12 cellular contexts compared by ENCODE assay signal in genomic region chr19:27972291-27973040, GRCh38.
DNase-seq lines count a peak whose midpoint lies in the region; ATAC-seq and TF ChIP-seq lines count a peak whose summit lies in the region.
"Had no signal": no experiment of that assay in that cellular context is flagged by ENCODE, and none has a peak within 500 bp of the region (broad histone marks: within the 10 kb centered on the region; RNA-seq: fewer than 3 reads in every experiment).

No MANE protein-coding gene starts in this region.

- peak; percentile 86; the same call in 1 of the 2 replicates for TF ChIP-seq EP300 in Ishikawa (IDR thresholded peaks at IDR 0.05; ENCODE audit: borderline replicate concordance)

- no peak overlapping the region for H3K9ac ChIP-seq in mesenchymal stem cell (ENCODE audit: low read length)

- peaks cover 19% of the 10 kb centered on the region for H3K4me1 ChIP-seq in mesenchymal stem cell (ENCODE audit: control insufficient read depth, insufficient read depth, low read depth, low read length)

- H3K23ac ChIP-seq in mesenchymal stem cell (ENCODE audit: low read length in 2 of 2): no peak overlapping the region

- DNase-seq in ACHN: peak; percentile 84
- DNase-seq in astrocyte of the hippocampus (ENCODE audit: low read depth, low spot score): peak; percentile 89
- DNase-seq in mesenchymal stem cell: no peak
- DNase-seq in activated CD4-positive, alpha-beta T cell treated with anti-CD3 and anti-CD28 coated beads, Interleukin-2, amount 50 U/mL, for 1 hour: no peak
- no peak for DNase-seq in GM19240 (ENCODE audit: insufficient read length, low spot score)
- DNase-seq in activated gamma-delta T cell (lab: John Stamatoyannopoulos, UW): no peak
- DNase-seq: activated CD4-positive, alpha-beta T cell treated with anti-CD3 and anti-CD28 coated beads for 1 hour; naive thymus-derived CD8-positive, alpha-beta T cell; NCI-H1417 treated with DMSO at 0.1 percent for 48 hours had no signal

- no peak overlapping the region for H3K18ac ChIP-seq in mesenchymal stem cell (ENCODE audit: low read depth in 1 of 2, low read length in 2 of 2)

- H3K79me1 ChIP-seq in mesenchymal stem cell (replicated peaks; ENCODE audit: low read length, poor library complexity, severe bottlenecking): no peaks in the 10 kb centered on the region

- H4K8ac ChIP-seq in mesenchymal stem cell (ENCODE audit: low read length): no peak overlapping the region

- H2BK15ac ChIP-seq in mesenchymal stem cell (ENCODE audit: low read depth, poor library complexity, severe bottlenecking): no peak overlapping the region

- H2BK12ac ChIP-seq in mesenchymal stem cell (ENCODE audit: low read length in 2 of 2): no peak overlapping the region

- H3K27ac ChIP-seq in mesenchymal stem cell (ENCODE audit: low read length, poor library complexity, severe bottlenecking): peak overlapping the region; percentile 93
- H3K27ac ChIP-seq: HL-60 had no signal

- no peak for TF ChIP-seq RAD21 in Ishikawa (IDR thresholded peaks at IDR 0.05; ENCODE audit: low read depth)

- peak overlapping the region; percentile 90 for H2BK5ac ChIP-seq in mesenchymal stem cell (ENCODE audit: low read depth, low read length, poor library complexity, severe bottlenecking)

- H3K36me3 ChIP-seq in mesenchymal stem cell (ENCODE audit: control insufficient read depth in 1 of 2, insufficient read depth in 2 of 2, low read depth in 1 of 2, low read length in 2 of 2): no peaks in the 10 kb centered on the region

- no peaks in the 10 kb centered on the region for H3K9me3 ChIP-seq in mesenchymal stem cell (ENCODE audit: control insufficient read depth, low read length)

- peaks cover 0 to 21% of the 10 kb centered on the region in 2 experiments for H3K27me3 ChIP-seq in mesenchymal stem cell (ENCODE audit: control insufficient read depth in 1 of 2, insufficient read depth in 1 of 2, low read length in 2 of 2)

- H3K4me2 ChIP-seq in mesenchymal stem cell (ENCODE audit: low read length, poor library complexity, severe bottlenecking): no peak overlapping the region

- peak overlapping the region; percentile 95 for H2AK5ac ChIP-seq in mesenchymal stem cell (ENCODE audit: low read length, severe bottlenecking)

- H3K4me3 ChIP-seq in mesenchymal stem cell (ENCODE audit: insufficient read depth in 1 of 2, low read depth in 1 of 2, low read length in 2 of 2): no peak overlapping the region

- WGBS in mesenchymal stem cell: 33% methylated on average over 5 of the region's 5 CpGs

- H3K4ac ChIP-seq in mesenchymal stem cell (ENCODE audit: low read depth in 1 of 2, low read length in 2 of 2): no peak overlapping the region

- H2BK120ac ChIP-seq in mesenchymal stem cell (ENCODE audit: low read depth, low read length): no peak overlapping the region

- H4K91ac ChIP-seq in mesenchymal stem cell (ENCODE audit: low read length): no peak overlapping the region

- no peak overlapping the region for H2AFZ ChIP-seq in mesenchymal stem cell (ENCODE audit: low read depth, low read length)

- in situ Hi-C loops in ACHN (cut with HindIII; ENCODE audit: low pct_ligation_motif_present, low pct_unique_long_range_greater_than_20kb, low sequenced_read_pairs): no loop called here

- no peak overlapping the region for H3K14ac ChIP-seq in mesenchymal stem cell (ENCODE audit: low read length in 2 of 2)

- ATAC-seq in GM18520 (IDR thresholded peaks at IDR 0.05; ENCODE audit: unreplicated experiment): no peak
- ATAC-seq: naive thymus-derived CD8-positive, alpha-beta T cell had no signal

TF ChIP-seq in Ishikawa, 13 proteins besides CTCF, POLR2A, EP300 and RAD21:
- peak; percentile 61; the same call in 1 of the 2 replicates for TF ChIP-seq FOXM1 (IDR thresholded peaks at IDR 0.05; ENCODE audit: borderline replicate concordance, low read depth)
- peak; percentile 79 for TF ChIP-seq TCF12 (IDR thresholded peaks at IDR 0.05; ENCODE audit: low read depth)
- peak; percentile 21; the same call in 1 of the 2 replicates for TF ChIP-seq MAX (IDR thresholded peaks at IDR 0.05)
- TF ChIP-seq EGR1 (IDR thresholded peaks at IDR 0.05): no peak
- TF ChIP-seq TAF1 (IDR thresholded peaks at IDR 0.05; ENCODE audit: low read depth): no peak; the same call in 1 of the 2 replicates
- peak; percentile 89 for TF ChIP-seq NFIC (IDR thresholded peaks at IDR 0.05)
- TF ChIP-seq TEAD4 (IDR thresholded peaks at IDR 0.05): peak; percentile 79
TF ChIP-seq in Ishikawa: peak in this region for 5.

Comparison
In these comparisons a context has a peak if more than half of its experiments do, and no peak if none do; other contexts are left out.
1. DNase-seq: peak in ACHN (single experiment) and astrocyte of the hippocampus (single experiment); none in mesenchymal stem cell (single experiment), activated CD4-positive, alpha-beta T cell treated with anti-CD3 and anti-CD28 coated beads, Interleukin-2, amount 50 U/mL, for 1 hour (single experiment), GM19240 (single experiment) and activated gamma-delta T cell (single experiment).